ENCODE assay signal across 3 cellular contexts in genomic region chr6:663788-664187, GRCh38. TPM values are rescaled to one million over a fixed set of nuclear protein-coding genes. Genes with fewer than 3 reads are reported as not detected.
"Had no signal": no experiment of that assay in that cellular context is flagged by ENCODE, and none has a peak within 500 bp of the region (broad histone marks: within the 10 kb centered on the region; RNA-seq: fewer than 3 reads in every experiment).

No MANE protein-coding gene starts in this region.

RNA-seq across cellular contexts. Expression of gene HUS1B, which starts 6.9 kb away (rescaled TPM):
- total RNA-seq: kidney epithelial cell, left ventricle myocardium inferior, myocyte had no signal
